ENCODE assay signal across 15 cellular contexts in genomic region chr11:48025293-48025982, GRCh38. TPM values are rescaled to one million over a fixed set of nuclear protein-coding genes. Genes with fewer than 3 reads are reported as not detected.
A peak's percentile ranks its signal among the peaks of the same experiment; 100 is the strongest.
DNase-seq lines count a peak whose midpoint lies in the region; ATAC-seq and TF ChIP-seq lines count a peak whose summit lies in the region.
"Had no signal": no experiment of that assay in that cellular context is flagged by ENCODE, and none has a peak within 500 bp of the region (broad histone marks: within the 10 kb centered on the region; RNA-seq: fewer than 3 reads in every experiment).

No MANE protein-coding gene starts in this region.

- TF ChIP-seq POLR2A in ovary (IDR thresholded peaks at IDR 0.05) = no peak

- H3K9me3 ChIP-seq in CD4-positive, alpha-beta memory T cell (ENCODE audit: control insufficient read depth in 1 of 2, low read length in 2 of 2) = no peaks in the 10 kb centered on the region
- no peaks in the 10 kb centered on the region for H3K9me3 ChIP-seq in ovary
- H3K9me3 ChIP-seq: body of pancreas had no signal

- no peak for TF ChIP-seq EP300 in ovary (IDR thresholded peaks at IDR 0.05)

- no peak for TF ChIP-seq CTCF in ovary (IDR thresholded peaks at IDR 0.05)

- no peaks in the 10 kb centered on the region for H3K36me3 ChIP-seq in CD4-positive, alpha-beta memory T cell (ENCODE audit: insufficient read depth, low read length)
- no peaks in the 10 kb centered on the region for H3K36me3 ChIP-seq in ovary

- no peak overlapping the region for H3K4me3 ChIP-seq in CD4-positive, alpha-beta memory T cell (ENCODE audit: low read length in 2 of 2)
- no peak overlapping the region for H3K4me3 ChIP-seq in ovary
- H3K4me3 ChIP-seq: body of pancreas had no signal

- no peak for ATAC-seq in HG03025 (IDR thresholded peaks at IDR 0.05; ENCODE audit: low FRiP score, unreplicated experiment)
- ATAC-seq: body of pancreas, Right ventricle myocardium inferior had no signal

- no peaks in the 10 kb centered on the region for H3K9me3 Mint-ChIP-seq in CD4-positive, alpha-beta memory T cell
- no peaks in the 10 kb centered on the region for H3K9me3 Mint-ChIP-seq in dendritic cell treated with granulocyte-macrophage colony-stimulating factor and Interleukin-4, amounts not matched to agents 40 ng/mL and 50 ng/mL, for 4 days

- CTCF ChIA-PET in CD4-positive, alpha-beta memory T cell (lab: Charles Lee; ENCODE audit: partially characterized antibody) = interaction anchor here (0.9 to 1.5 kb wide), 2 partner anchors 19 to 36 kb away, joined by 3 read pairs; no protein-coding TSS in a partner anchor

- intact Hi-C loops in CD4-positive, alpha-beta memory T cell (cut with micrococcal nuclease) = loop anchor here (1.0 kb wide), 1 partner anchor 9 kb away; no protein-coding TSS in a partner anchor
- intact Hi-C loops in dendritic cell treated with granulocyte-macrophage colony-stimulating factor and Interleukin-4, amounts not matched to agents 40 ng/mL and 50 ng/mL, for 4 days (cut with micrococcal nuclease) = loop anchor here (10.0 kb wide), 1 partner anchor 91 kb away; no protein-coding TSS in a partner anchor
- intact Hi-C loops in posterior vena cava (cut with DNase I) = loop anchor here in 1 of 2 donors (10.0 kb wide), 1 partner anchor 79 kb away; no protein-coding TSS in a partner anchor
- intact Hi-C loops in ovary (cut with DNase I) = no loop called here

- H3K36me3 Mint-ChIP-seq in CD4-positive, alpha-beta memory T cell = peaks cover 14 to 15% of the 10 kb centered on the region in 2 donors
- H3K36me3 Mint-ChIP-seq in dendritic cell treated with granulocyte-macrophage colony-stimulating factor and Interleukin-4, amounts not matched to agents 40 ng/mL and 50 ng/mL, for 4 days (ENCODE audit: low read depth) = peaks cover 56% of the 10 kb centered on the region

- whole genome bisulfite sequencing in ovary, 3 donors = 90 to 94% (median 92%) methylated on average over 9 of the region's 9 CpGs

- H3K27ac Mint-ChIP-seq in CD4-positive, alpha-beta memory T cell = peak overlapping the region in 5 of 7 donors; percentile 3 to 68 (median 31)
- H3K27ac Mint-ChIP-seq in dendritic cell treated with granulocyte-macrophage colony-stimulating factor and Interleukin-4, amounts not matched to agents 40 ng/mL and 50 ng/mL, for 4 days = peak overlapping the region; percentile 92

- H3K27me3 ChIP-seq in CD4-positive, alpha-beta memory T cell (ENCODE audit: insufficient read depth, low read length) = no peaks in the 10 kb centered on the region
- H3K27me3 ChIP-seq in ovary = no peaks in the 10 kb centered on the region
- H3K27me3 ChIP-seq: body of pancreas had no signal

- H3K4me1 ChIP-seq in CD4-positive, alpha-beta memory T cell (ENCODE audit: insufficient read depth, low read length) = peaks cover 30% of the 10 kb centered on the region
- H3K4me1 ChIP-seq in ovary (ENCODE audit: insufficient read depth) = peaks cover 1% of the 10 kb centered on the region
- H3K4me1 ChIP-seq: parathyroid adenoma had no signal

- no peak overlapping the region for H3K27ac ChIP-seq in CD4-positive, alpha-beta memory T cell (ENCODE audit: low read depth, low read length)
- H3K27ac ChIP-seq in ovary = no peak overlapping the region
- H3K27ac ChIP-seq: body of pancreas, parathyroid adenoma had no signal

- peak overlapping the region in 1 of 8 donors; percentile 57 for H3K4me3 Mint-ChIP-seq in CD4-positive, alpha-beta memory T cell
- H3K4me3 Mint-ChIP-seq in dendritic cell treated with granulocyte-macrophage colony-stimulating factor and Interleukin-4, amounts not matched to agents 40 ng/mL and 50 ng/mL, for 4 days = no peak overlapping the region

- H3K27me3 Mint-ChIP-seq in CD4-positive, alpha-beta memory T cell = no peaks in the 10 kb centered on the region
- no peaks in the 10 kb centered on the region for H3K27me3 Mint-ChIP-seq in dendritic cell treated with granulocyte-macrophage colony-stimulating factor and Interleukin-4, amounts not matched to agents 40 ng/mL and 50 ng/mL, for 4 days

- H3K4me1 Mint-ChIP-seq in CD4-positive, alpha-beta memory T cell = peaks cover 28 to 61% (median 40%) of the 10 kb centered on the region in 4 donors
- H3K4me1 Mint-ChIP-seq in dendritic cell treated with granulocyte-macrophage colony-stimulating factor and Interleukin-4, amounts not matched to agents 40 ng/mL and 50 ng/mL, for 4 days (ENCODE audit: low read depth) = peaks cover 92% of the 10 kb centered on the region

- POLR2A ChIA-PET in CD4-positive, alpha-beta memory T cell (lab: Charles Lee; ENCODE audit: partially characterized antibody) = interaction anchor here (0.8 to 1.2 kb wide), 2 partner anchors 9 to 23 kb away, joined by 3 to 4 read pairs; no protein-coding TSS in a partner anchor

- DNase-seq in CD4-positive, alpha-beta memory T cell = no peak
- DNase-seq in NCI-H446 treated with DMSO at 0.1 percent for 48 hours (lab: John Stamatoyannopoulos, UW) = peak; percentile 17
- peak; percentile 73 for DNase-seq in posterior vena cava (ENCODE audit: low spot score)
- DNase-seq in ovary = no peak
- no peak for DNase-seq in NCI-H1048 (lab: John Stamatoyannopoulos, UW)
- DNase-seq: activated CD4-positive, alpha-beta T cell treated with anti-CD3 and anti-CD28 coated beads, Interleukin-2, amount 50 U/mL, for 4 hours; body of pancreas; foreskin fibroblast; mammary epithelial cell; NCI-H510A treated with DMSO at 0.1 percent for 48 hours; T-helper 2 cell had no signal

RNA-seq across cellular contexts. Expression of gene PTPRJ, which starts 45.1 kb away (rescaled TPM):
- total RNA-seq in CD4-positive, alpha-beta memory T cell = 10 to 100 TPM; 57.8 to 57.9 TPM
- polyA plus RNA-seq in CD4-positive, alpha-beta memory T cell = 10 to 100 TPM in 1 of 2 donors, 1 to 10 TPM in 1; 3.3 to 16.6 TPM
- 10 to 100 TPM; 17.4 to 19.7 TPM for total RNA-seq in posterior vena cava
- 10 to 100 TPM in 1 of 7 donors, 1 to 10 TPM in 6; 3.3 to 16.1 (median 5.5) TPM for total RNA-seq in ovary
- polyA plus RNA-seq in ovary = 1 to 10 TPM; 1.6 to 6.0 TPM

Comparison
In these comparisons a context has a peak if more than half of its experiments do, and no peak if none do; other contexts are left out.
1. DNase-seq: peak in NCI-H446 treated with DMSO at 0.1 percent for 48 hours (single experiment) and posterior vena cava (single experiment); none in CD4-positive, alpha-beta memory T cell (0 of 5), ovary (0 of 5) and NCI-H1048 (single experiment).
2. intact Hi-C loops: an anchor here in CD4-positive, alpha-beta memory T cell (1.0 kb wide) and dendritic cell treated with granulocyte-macrophage colony-stimulating factor and Interleukin-4, amounts not matched to agents 40 ng/mL and 50 ng/mL, for 4 days (10.0 kb wide); none called in ovary.